Comparison of ENCODE assay signal across 7 cellular contexts in the genomic region with DNA sequence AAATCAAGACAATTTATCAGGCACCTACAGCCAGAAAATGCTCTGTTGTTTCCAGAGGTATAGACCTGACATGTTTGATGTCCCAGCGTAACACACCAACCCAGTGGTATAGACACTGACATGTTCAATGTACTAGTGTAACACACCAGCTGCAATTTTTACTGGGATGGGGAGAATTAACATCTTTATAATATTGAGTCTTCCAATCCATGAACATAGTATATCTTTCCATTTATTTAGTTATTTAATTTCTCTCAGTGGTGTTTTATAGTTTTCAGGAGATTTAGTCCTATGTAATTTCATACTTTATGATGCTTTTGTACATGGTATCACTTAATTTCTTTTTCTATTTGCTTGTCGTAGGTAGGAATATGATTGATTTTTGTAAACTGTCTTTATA.
"Had no signal": no experiment of that assay in that cellular context is flagged by ENCODE, and none has a peak within 500 bp of the region (broad histone marks: within the 10 kb centered on the region; RNA-seq: fewer than 3 reads in every experiment).

No MANE protein-coding gene starts in this region.

- H3K4me3 ChIP-seq: K562 had no signal

- H3K27ac ChIP-seq: HL-60 had no signal

- H3K36me3 Mint-ChIP-seq: IgD-negative memory B cell had no signal

- H3K4me3 Mint-ChIP-seq: IgD-negative memory B cell had no signal

- ATAC-seq: HepG2, K562 had no signal

- DNase-seq: IMR-90, KBM-7, KG1 had no signal
